21 cellular contexts compared by ENCODE assay signal in the genomic region with DNA sequence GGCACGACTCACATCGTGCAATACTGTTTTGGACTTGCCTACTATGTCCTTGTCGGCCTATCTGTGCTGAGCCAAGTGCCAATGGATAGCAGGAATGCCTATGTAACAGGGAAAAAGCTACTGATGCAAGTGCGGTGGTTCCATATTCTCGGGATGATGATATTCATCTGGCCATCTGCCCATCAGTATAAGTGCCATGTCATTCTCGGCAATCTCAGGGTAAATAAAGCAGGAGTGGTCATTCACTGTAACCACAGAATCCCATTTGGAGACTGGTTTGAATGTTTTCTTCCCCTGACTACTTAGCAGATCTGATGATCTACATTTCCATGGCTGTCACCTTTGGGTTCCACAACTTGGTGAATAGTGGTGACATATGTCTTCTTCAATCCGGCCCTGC. TPM values are rescaled to one million over a fixed set of nuclear protein-coding genes. Genes with fewer than 3 reads are reported as not detected.
DNase-seq lines count a peak whose midpoint lies in the region; ATAC-seq and TF ChIP-seq lines count a peak whose summit lies in the region.
"Had no signal": no experiment of that assay in that cellular context is flagged by ENCODE, and none has a peak within 500 bp of the region (broad histone marks: within the 10 kb centered on the region; RNA-seq: fewer than 3 reads in every experiment).

No MANE protein-coding gene starts in this region.

- peak; percentile 10 for DNase-seq in EL
- DNase-seq in M059J (ENCODE audit: low read depth): peak; percentile 74
- peak; percentile 9 to 36 for DNase-seq in SJCRH30
- DNase-seq in neural crest cell (ENCODE audit: low read depth, low spot score): no peak
- DNase-seq in glutamatergic neuron: no peak
- DNase-seq in germinal center (ENCODE audit: low spot score): no peak
- DNase-seq: CD4-positive, CD25-positive, alpha-beta regulatory T cell; DND-41; GF-D8; NCI-H1105; NCI-H146; NCI-H2081; NCI-H446 treated with DMSO at 0.1 percent for 48 hours; NCI-H69; NK-92 treated with Interleukin-12 subunit alpha and Interleukin-12 subunit beta, amount 100 ng/mL, for 24 hours; Peyer's patch had no signal

- H3K4me1 ChIP-seq in SJCRH30: peaks cover 14% of the 10 kb centered on the region
- H3K4me1 ChIP-seq: Peyer's patch, SJSA1 had no signal

- H3K9me3 Mint-ChIP-seq in neural crest cell: no peaks in the 10 kb centered on the region
- peaks cover under 1% of the 10 kb centered on the region for H3K9me3 Mint-ChIP-seq in glutamatergic neuron (ENCODE audit: unreplicated experiment)
- H3K9me3 Mint-ChIP-seq: T-helper 1 cell treated with Interleukin-12 subunit alpha and Interleukin-12 subunit beta and Interleukin-4 antibody, amounts not matched to agents 30 μg/mL and 1 μg/mL, for 36 hours had no signal

- ATAC-seq in HG03378 (IDR thresholded peaks at IDR 0.05; ENCODE audit: unreplicated experiment): no peak

- H3K9me3 ChIP-seq in SJCRH30 (replicated peaks): no peaks in the 10 kb centered on the region; the same call in 1 of the 2 replicates
- H3K9me3 ChIP-seq: Peyer's patch, SJSA1 had no signal

- H3K4me1 Mint-ChIP-seq in neural crest cell (peaks cover 4% of the 10 kb centered on the region), glutamatergic neuron (ENCODE audit: low read depth, unreplicated experiment) (no peaks in the 10 kb centered on the region)
- H3K4me1 Mint-ChIP-seq: CD4-positive, CD25-positive, alpha-beta regulatory T cell had no signal

- no peaks in the 10 kb centered on the region for H3K27me3 ChIP-seq in SJCRH30
- H3K27me3 ChIP-seq: Peyer's patch, SJSA1 had no signal

- no peaks in the 10 kb centered on the region for H3K36me3 ChIP-seq in SJCRH30
- H3K36me3 ChIP-seq: Peyer's patch, SJSA1 had no signal

- TF ChIP-seq CTCF in neural crest cell (conservative IDR thresholded peaks at IDR 0.05) (no peak), glutamatergic neuron (IDR thresholded peaks at IDR 0.05; ENCODE audit: partially characterized antibody, unreplicated experiment) (no peak)

- H3K4me3 ChIP-seq in SJCRH30: no peak overlapping the region
- H3K4me3 ChIP-seq: Peyer's patch, SJSA1 had no signal

- no peaks in the 10 kb centered on the region for H3K27me3 Mint-ChIP-seq in neural crest cell (ENCODE audit: low read depth)
- H3K27me3 Mint-ChIP-seq in glutamatergic neuron (ENCODE audit: unreplicated experiment): no peaks in the 10 kb centered on the region
- H3K27me3 Mint-ChIP-seq: CD4-positive, CD25-positive, alpha-beta regulatory T cell had no signal

- peak overlapping the region; percentile 54 for H3K27ac Mint-ChIP-seq in neural crest cell (ENCODE audit: unreplicated experiment)
- H3K27ac Mint-ChIP-seq in glutamatergic neuron (ENCODE audit: unreplicated experiment): no peak overlapping the region
- H3K27ac Mint-ChIP-seq: CD4-positive, CD25-positive, alpha-beta regulatory T cell; T-helper 1 cell treated with Interleukin-12 subunit alpha and Interleukin-12 subunit beta and Interleukin-4 antibody, amounts not matched to agents 30 μg/mL and 1 μg/mL, for 36 hours had no signal

- H3K36me3 Mint-ChIP-seq in neural crest cell (ENCODE audit: low read depth): peaks cover 2% of the 10 kb centered on the region
- no peaks in the 10 kb centered on the region for H3K36me3 Mint-ChIP-seq in glutamatergic neuron (ENCODE audit: unreplicated experiment)
- H3K36me3 Mint-ChIP-seq: CD4-positive, CD25-positive, alpha-beta regulatory T cell had no signal

- H3K4me3 Mint-ChIP-seq in neural crest cell (no peak overlapping the region), glutamatergic neuron (ENCODE audit: unreplicated experiment) (no peak overlapping the region)
- H3K4me3 Mint-ChIP-seq: T-helper 1 cell treated with Interleukin-12 subunit alpha and Interleukin-12 subunit beta and Interleukin-4 antibody, amounts not matched to agents 30 μg/mL and 1 μg/mL, for 36 hours had no signal

- peak overlapping the region; percentile 7; the same call in 1 of the 2 replicates for H3K27ac ChIP-seq in SJCRH30
- H3K27ac ChIP-seq: HL-60, KMS-11, Peyer's patch, SJSA1 had no signal

RNA-seq across cellular contexts. Expression of gene OOSP3, which starts 20.1 kb away (rescaled TPM):
- total RNA-seq in M059J (2014; rRNA removed; shearing (Covaris generic)): not detected in 2 replicates
- total RNA-seq in SJCRH30 (2014; rRNA removed; shearing (Covaris generic)): not detected in 2 replicates
- total RNA-seq in neural crest cell (not detected in 2 replicates), glutamatergic neuron (ENCODE audit: unreplicated experiment) (not detected)
- total RNA-seq: CD4-positive, CD25-positive, alpha-beta regulatory T cell; Peyer's patch; SJSA1 had no signal

RNA-seq across cellular contexts. Expression of gene TCN1, which starts 32.4 kb away (rescaled TPM):
- total RNA-seq in M059J (2014; rRNA removed; shearing (Covaris generic)): 0.20 TPM in 1 of 2 replicates, not detected in the other
- not detected in 2 replicates for total RNA-seq in SJCRH30 (2014; rRNA removed; shearing (Covaris generic))
- total RNA-seq in neural crest cell (not detected in 2 replicates), glutamatergic neuron (ENCODE audit: unreplicated experiment) (not detected)
- total RNA-seq: Peyer's patch, SJSA1 had no signal

RNA-seq across cellular contexts. Expression of gene OOSP1, which starts 39.6 kb away (rescaled TPM):
- total RNA-seq in M059J (2014; rRNA removed; shearing (Covaris generic)): not detected in 2 replicates
- not detected in 2 replicates for total RNA-seq in SJCRH30 (2014; rRNA removed; shearing (Covaris generic))
- total RNA-seq in neural crest cell (not detected in 2 replicates), glutamatergic neuron (ENCODE audit: unreplicated experiment) (0.54 TPM)
- total RNA-seq: CD4-positive, CD25-positive, alpha-beta regulatory T cell; Peyer's patch; SJSA1 had no signal

RNA-seq across cellular contexts. Expression of gene CBLIF, which starts 53.4 kb away (rescaled TPM):
- total RNA-seq in M059J (2014; rRNA removed; shearing (Covaris generic)): not detected in 2 replicates
- not detected in 2 replicates for total RNA-seq in SJCRH30 (2014; rRNA removed; shearing (Covaris generic))
- total RNA-seq in neural crest cell (not detected in 2 replicates), glutamatergic neuron (ENCODE audit: unreplicated experiment) (not detected)
- total RNA-seq: CD4-positive, CD25-positive, alpha-beta regulatory T cell; Peyer's patch; SJSA1 had no signal

Comparison
In these comparisons a context has a peak if more than half of its experiments do, and no peak if none do; other contexts are left out.
1. DNase-seq: peak in EL (single experiment), M059J (single experiment) and SJCRH30 (2 of 2); none in neural crest cell (single experiment), glutamatergic neuron (single experiment) and germinal center (single experiment).